ENCODE assay signal across 18 cellular contexts in genomic region chr2:15155959-15156574, GRCh38.
"Had no signal": no experiment of that assay in that cellular context is flagged by ENCODE, and none has a peak within 500 bp of the region (broad histone marks: within the 10 kb centered on the region; RNA-seq: fewer than 3 reads in every experiment).

No MANE protein-coding gene starts in this region.

- H3K27me3 Mint-ChIP-seq: stimulated activated naive B cell treated with anti-CD40 and anti-IgM and Interleukin-4, amounts not matched to agents 10 μg/mL and 1 μg/mL and 100 μg/mL, for 72 hours had no signal

- H3K36me3 Mint-ChIP-seq: stimulated activated naive B cell treated with anti-CD40 and anti-IgM and Interleukin-4, amounts not matched to agents 10 μg/mL and 1 μg/mL and 100 μg/mL, for 72 hours had no signal

- H3K27me3 ChIP-seq: body of pancreas, colonic mucosa, esophagus muscularis mucosa, tibial artery, uterus had no signal

- H2AFZ ChIP-seq: parathyroid adenoma had no signal

- H3K4me1 Mint-ChIP-seq: activated CD4-positive, alpha-beta memory T cell treated with anti-CD3 and anti-CD28 coated beads, Interleukin-2, amount 10 ng/mL, durations not matched to agents 7 days and 5 days; stimulated activated naive B cell treated with anti-CD40 and anti-IgM and Interleukin-4, amounts not matched to agents 10 μg/mL and 1 μg/mL and 100 μg/mL, for 72 hours had no signal

- H3K27ac ChIP-seq: body of pancreas, colonic mucosa, esophagus muscularis mucosa, parathyroid adenoma, tibial artery, uterus had no signal

- H3K79me2 ChIP-seq: parathyroid adenoma had no signal

- H3K36me3 ChIP-seq: colonic mucosa, esophagus muscularis mucosa, tibial artery, uterus had no signal

- H3K4me3 Mint-ChIP-seq: activated CD4-positive, alpha-beta memory T cell treated with anti-CD3 and anti-CD28 coated beads, Interleukin-2, amount 10 ng/mL, durations not matched to agents 7 days and 5 days; activated T-cell treated with anti-CD3 and anti-CD28 coated beads, Interleukin-2, amount 50 U/mL, for 4 hours; stimulated activated naive B cell treated with anti-CD40 and anti-IgM and Interleukin-4, amounts not matched to agents 10 μg/mL and 1 μg/mL and 100 μg/mL, for 72 hours; T-helper 1 cell treated with Interleukin-12 subunit alpha and Interleukin-12 subunit beta and Interleukin-4 antibody, amounts not matched to agents 30 μg/mL and 1 μg/mL, for 36 hours had no signal

- H3K9me3 ChIP-seq: body of pancreas, colonic mucosa, esophagus muscularis mucosa, tibial artery, uterus had no signal

- H3K4me1 ChIP-seq: body of pancreas, colonic mucosa, parathyroid adenoma, tibial artery, uterus had no signal

- H3K9ac ChIP-seq: parathyroid adenoma had no signal

- H3K9me3 Mint-ChIP-seq: activated CD4-positive, alpha-beta memory T cell treated with anti-CD3 and anti-CD28 coated beads, Interleukin-2, amount 10 ng/mL, durations not matched to agents 7 days and 5 days; activated T-cell treated with anti-CD3 and anti-CD28 coated beads, Interleukin-2, amount 50 U/mL, for 4 hours; stimulated activated naive B cell treated with anti-CD40 and anti-IgM and Interleukin-4, amounts not matched to agents 10 μg/mL and 1 μg/mL and 100 μg/mL, for 72 hours; T-helper 1 cell treated with Interleukin-12 subunit alpha and Interleukin-12 subunit beta and Interleukin-4 antibody, amounts not matched to agents 30 μg/mL and 1 μg/mL, for 36 hours had no signal

- H3K4me3 ChIP-seq: body of pancreas, colonic mucosa, esophagus muscularis mucosa, tibial artery, uterus had no signal

- H3K27ac Mint-ChIP-seq: activated CD4-positive, alpha-beta memory T cell treated with anti-CD3 and anti-CD28 coated beads, Interleukin-2, amount 10 ng/mL, durations not matched to agents 7 days and 5 days; activated naive CD4-positive, alpha-beta T cell treated with anti-CD3 and anti-CD28 coated beads, Interleukin-2, amount 50 U/mL, for 72 hours; stimulated activated naive B cell treated with anti-CD40 and anti-IgM and Interleukin-4, amounts not matched to agents 10 μg/mL and 1 μg/mL and 100 μg/mL, for 72 hours; T-helper 1 cell treated with Interleukin-12 subunit alpha and Interleukin-12 subunit beta and Interleukin-4 antibody, amounts not matched to agents 30 μg/mL and 1 μg/mL, for 36 hours had no signal

- ATAC-seq: activated naive CD4-positive, alpha-beta T cell treated with anti-CD3 and anti-CD28 coated beads, Interleukin-2, amount 50 U/mL, for 72 hours; activated T-cell treated with anti-CD3 and anti-CD28 coated beads, Interleukin-2, amount 50 U/mL, for 4 hours; body of pancreas; stimulated activated naive B cell treated with anti-CD40 and anti-IgM and Interleukin-4, amounts not matched to agents 10 μg/mL and 1 μg/mL and 100 μg/mL, for 72 hours had no signal

- DNase-seq: activated CD4-positive, alpha-beta memory T cell treated with anti-CD3 and anti-CD28 coated beads, Interleukin-2, amount 10 ng/mL, durations not matched to agents 7 days and 5 days; activated CD4-positive, alpha-beta T cell treated with anti-CD3 and anti-CD28 coated beads for 4 hours; activated effector memory CD4-positive, alpha-beta T cell treated with anti-CD3 and anti-CD28 coated beads, Interleukin-2, amount 50 U/mL, for 16 hours; activated T-cell treated with anti-CD3 and anti-CD28 coated beads, Interleukin-2, amount 50 U/mL, for 4 hours; amygdala; body of pancreas; central memory CD4-positive, alpha-beta T cell; colonic mucosa; hippocampal formation; retina; stimulated activated CD4-positive, alpha-beta T cell treated with anti-CD3 and anti-CD28 coated beads, Interleukin-4, amount 100 ng/mL, for 1 hour; stimulated activated naive B cell treated with anti-CD40 and anti-IgM and Interleukin-4, amounts not matched to agents 10 μg/mL and 1 μg/mL and 100 μg/mL, for 72 hours; tibial artery; uterus had no signal
